27 cellular contexts compared by ENCODE assay signal in the genomic region with DNA sequence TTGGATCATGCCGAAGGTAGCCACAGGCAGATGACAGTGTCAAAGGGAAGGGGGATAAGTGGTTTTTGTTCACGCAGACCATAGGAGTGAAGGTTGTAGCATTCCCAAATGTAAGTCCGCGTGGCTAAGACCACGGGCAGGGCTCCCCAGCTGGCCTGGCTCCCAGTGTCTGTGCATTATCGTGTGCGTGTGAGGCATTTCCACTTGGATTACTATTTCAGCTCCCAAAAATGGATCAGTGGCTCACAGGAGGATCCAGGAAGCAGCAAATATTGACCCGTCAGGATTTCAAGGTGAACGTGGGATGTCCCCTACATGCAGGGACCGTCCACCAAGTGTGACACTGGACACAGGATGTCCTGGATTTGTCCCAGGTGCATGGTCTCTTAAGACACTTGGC. TPM values are rescaled to one million over a fixed set of nuclear protein-coding genes. Genes with fewer than 3 reads are reported as not detected.
DNase-seq lines count a peak whose midpoint lies in the region; ATAC-seq, FAIRE-seq and TF ChIP-seq lines count a peak whose summit lies in the region.
"Had no signal": no experiment of that assay in that cellular context is flagged by ENCODE, and none has a peak within 500 bp of the region (broad histone marks: within the 10 kb centered on the region; RNA-seq: fewer than 3 reads in every experiment).

No MANE protein-coding gene starts in this region.

- H2AFZ ChIP-seq in IMR-90 (replicated peaks; ENCODE audit: low read length, poor library complexity): no peak overlapping the region
- no peak overlapping the region for H2AFZ ChIP-seq in H1 (ENCODE audit: low read length)
- H2AFZ ChIP-seq in OCI-LY7 (ENCODE audit: low read length): no peak overlapping the region

- no peaks in the 10 kb centered on the region for H4K20me1 ChIP-seq in IMR-90 (ENCODE audit: insufficient read depth, low read length)
- H4K20me1 ChIP-seq in H1 (replicated peaks in 1 of 2; ENCODE audit: control insufficient read depth in 1 of 2, insufficient read depth in 2 of 2, low read length in 2 of 2): no peaks in the 10 kb centered on the region
- H4K20me1 ChIP-seq in OCI-LY7 (ENCODE audit: insufficient read depth, low read length): no peaks in the 10 kb centered on the region
- H4K20me1 ChIP-seq: BLaER1 had no signal

- in situ Hi-C loops in IMR-90 (cut with MboI; ENCODE audit: low sequenced_read_pairs): loop anchor here (5.0 to 25.0 kb wide), 2 partner anchors 178 to 688 kb away; a partner anchor contains a TSS

- CTCF ChIA-PET in IMR-90 (lab: Yijun Ruan, JAX): no interaction called here
- CTCF ChIA-PET in H1 (lab: Charles Lee; ENCODE audit: partially characterized antibody): interaction anchor here (0.6 to 2.0 kb wide), 7 partner anchors 9 to 343 kb away, joined by 3 to 4 read pairs (median 4); no protein-coding TSS in a partner anchor
- CTCF ChIA-PET in OCI-LY7 (lab: Charles Lee; ENCODE audit: unreplicated experiment): interaction anchor here (0.5 kb wide), 1 partner anchor 19 kb away, joined by 3 read pairs; no protein-coding TSS in a partner anchor
- CTCF ChIA-PET in activated naive CD4-positive, alpha-beta T cell treated with anti-CD3 and anti-CD28 coated beads for 36 hours (lab: Charles Lee): no interaction called here

- H3K27me3 Mint-ChIP-seq in activated naive CD4-positive, alpha-beta T cell treated with anti-CD3 and anti-CD28 coated beads for 36 hours (ENCODE audit: low read depth): peaks cover 13% of the 10 kb centered on the region

- no peak overlapping the region for H3K9ac ChIP-seq in IMR-90 (ENCODE audit: low read depth, low read length)
- H3K9ac ChIP-seq in H1 (replicated peaks in 1 of 4; ENCODE audit: extremely low read depth in 1 of 4, low read depth in 3 of 4, low read length in 3 of 4): no peak overlapping the region
- H3K9ac ChIP-seq: BLaER1 had no signal

- H3K27me3 ChIP-seq in IMR-90 (ENCODE audit: control insufficient read depth, insufficient read depth, low read length) (peaks cover 34% of the 10 kb centered on the region), H1 (replicated peaks in 1 of 4; ENCODE audit: control insufficient read depth in 3 of 4, extremely low read depth in 1 of 4, insufficient read depth in 3 of 4, low read length in 3 of 4) (peaks cover 10 to 53% (median 37%) of the 10 kb centered on the region in 4 experiments)
- H3K27me3 ChIP-seq: BE2C had no signal

- H2BK12ac ChIP-seq in H1 (ENCODE audit: low read depth, low read length): peak overlapping the region; percentile 39; the same call in 1 of the 2 replicates

- H2BK20ac ChIP-seq in IMR-90 (ENCODE audit: low read depth, low read length) (no peak overlapping the region), H1 (ENCODE audit: low read length) (no peak overlapping the region)

- H3K4me3 Mint-ChIP-seq in activated naive CD4-positive, alpha-beta T cell treated with anti-CD3 and anti-CD28 coated beads for 36 hours: no peak overlapping the region
- H3K4me3 Mint-ChIP-seq: CD14-positive monocyte; CD4-positive, alpha-beta memory T cell; CD8-positive, alpha-beta memory T cell had no signal

- H3K4me2 ChIP-seq in IMR-90 (ENCODE audit: low read depth, low read length) (no peak overlapping the region), H1 (ENCODE audit: insufficient read depth in 1 of 2, low read depth in 2 of 2, low read length in 2 of 2) (no peak overlapping the region), OCI-LY7 (ENCODE audit: low read length) (no peak overlapping the region)
- H3K4me2 ChIP-seq: BLaER1 had no signal

- no peaks in the 10 kb centered on the region for H3K4me1 ChIP-seq in IMR-90 (ENCODE audit: control insufficient read depth, insufficient read depth, low read length)
- H3K4me1 ChIP-seq in H1 (replicated peaks in 1 of 4; ENCODE audit: control insufficient read depth in 3 of 4, insufficient read depth in 4 of 4, low read length in 3 of 4): peaks cover 0 to 14% (median 7%) of the 10 kb centered on the region in 4 experiments; a peak in 4 of 7 replicates
- no peaks in the 10 kb centered on the region for H3K4me1 ChIP-seq in OCI-LY7 (ENCODE audit: insufficient read depth, low read length, poor library complexity, severe bottlenecking)
- H3K4me1 ChIP-seq: BE2C had no signal

- no peak overlapping the region for H4K8ac ChIP-seq in IMR-90 (ENCODE audit: low read depth in 2 of 2, low read length in 2 of 2)
- H4K8ac ChIP-seq in H1 (ENCODE audit: extremely low read depth, insufficient read depth, low read length): no peak overlapping the region

- H3K18ac ChIP-seq in IMR-90 (ENCODE audit: low read depth, low read length) (no peak overlapping the region), H1 (ENCODE audit: extremely low read depth, low read length) (no peak overlapping the region)

- POLR2A ChIA-PET in IMR-90 (lab: Charles Lee; ENCODE audit: unreplicated experiment) (no interaction called here), H1 (lab: Charles Lee; ENCODE audit: partially characterized antibody) (interaction anchor here (1.2 kb wide), 1 partner anchor 11 kb away, joined by 3 read pairs; a partner anchor contains a TSS), OCI-LY7 (lab: Charles Lee) (interaction anchor here (0.6 kb wide), 1 partner anchor 159 kb away, joined by 3 read pairs; no protein-coding TSS in a partner anchor)

- H4K91ac ChIP-seq in IMR-90 (ENCODE audit: insufficient read depth, low read depth, low read length): no peak overlapping the region
- no peak overlapping the region for H4K91ac ChIP-seq in H1 (replicated peaks; ENCODE audit: insufficient read length, low read length)

- no peak for DNase-seq in IMR-90
- no peak for DNase-seq in H1 (ENCODE audit: low read depth in 1 of 2, low spot score in 2 of 2)
- DNase-seq in OCI-LY7 (ENCODE audit: low spot score): no peak
- DNase-seq in activated naive CD4-positive, alpha-beta T cell treated with anti-CD3 and anti-CD28 coated beads for 36 hours: no peak
- DNase-seq: 8988T; ACHN; BE2C; C1 segment of cervical spinal cord; CD4-positive, alpha-beta memory T cell; CD4-positive, CD25-positive, alpha-beta regulatory T cell; CD8-positive, alpha-beta memory T cell; COR-L47; DMS 273 treated with DMSO at 0.1 percent for 48 hours; DMS153; DMS53; DMS79; DND-41; EL; GDM1 had no signal

- H3K79me1 ChIP-seq in IMR-90 (ENCODE audit: low read depth in 1 of 2, low read length in 2 of 2): no peaks in the 10 kb centered on the region
- no peaks in the 10 kb centered on the region for H3K79me1 ChIP-seq in H1 (ENCODE audit: low read depth, low read length)

- BruUV-seq in IMR-90 (replicated peaks; lab: Mats Ljungman, UMichigan): no TSS peak
- BruUV-seq in OCI-LY7 (replicated peaks; lab: Mats Ljungman, UMichigan): no TSS peak

- TF ChIP-seq EP300 in H1 (IDR thresholded peaks at IDR 0.05; ENCODE audit: borderline replicate concordance in 1 of 2, low read depth in 2 of 2, low read length in 2 of 2): no peak

- H2AK5ac ChIP-seq in IMR-90 (ENCODE audit: low read depth, low read length) (no peak overlapping the region), H1 (ENCODE audit: low read depth, low read length) (0 out of 2 replicates have a peak overlapping the region, but pooled peaks have one; percentile 49)

- H3K9me3 Mint-ChIP-seq in activated naive CD4-positive, alpha-beta T cell treated with anti-CD3 and anti-CD28 coated beads for 36 hours: peaks cover 6% of the 10 kb centered on the region
- H3K9me3 Mint-ChIP-seq: CD8-positive, alpha-beta memory T cell had no signal

- TF ChIP-seq RAD21 in IMR-90 (IDR thresholded peaks at IDR 0.05; ENCODE audit: low read length): no peak
- no peak for TF ChIP-seq RAD21 in H1 (IDR thresholded peaks at IDR 0.05 in 1 of 2, conservative IDR thresholded peaks at IDR 0.05 in 1 of 2; ENCODE audit: low read depth in 2 of 2, low read length in 2 of 2)

- H2BK120ac ChIP-seq in IMR-90 (ENCODE audit: low read depth, low read length) (no peak overlapping the region), H1 (replicated peaks; ENCODE audit: low read depth, low read length) (no peak overlapping the region)

- no peaks in the 10 kb centered on the region for H3K4me1 Mint-ChIP-seq in activated naive CD4-positive, alpha-beta T cell treated with anti-CD3 and anti-CD28 coated beads for 36 hours (ENCODE audit: low read depth)

- no peak overlapping the region for H3K56ac ChIP-seq in IMR-90 (ENCODE audit: extremely low read depth, insufficient read depth, low read length)
- H3K56ac ChIP-seq in H1 (replicated peaks; ENCODE audit: insufficient read length, low read depth, low read length): no peak overlapping the region

- H3K23me2 ChIP-seq in H1 (ENCODE audit: low read depth, low read length): no peaks in the 10 kb centered on the region; the same call in 1 of the 2 replicates

- H3K14ac ChIP-seq in IMR-90 (replicated peaks; ENCODE audit: low read depth, low read length): no peak overlapping the region
- no peak overlapping the region for H3K14ac ChIP-seq in H1 (ENCODE audit: insufficient read length)

- H2BK15ac ChIP-seq in IMR-90 (ENCODE audit: low read depth, low read length) (no peak overlapping the region), H1 (ENCODE audit: low read length) (no peak overlapping the region)

- TF ChIP-seq CTCF in IMR-90 (conservative IDR thresholded peaks at IDR 0.05; ENCODE audit: low read depth, low read length) (no peak), H1 (IDR thresholded peaks at IDR 0.05; ENCODE audit: control extremely low read depth in 1 of 3, insufficient read depth in 1 of 3, low read depth in 1 of 3, low read length in 3 of 3) (no peak), OCI-LY7 (conservative IDR thresholded peaks at IDR 0.05; ENCODE audit: low read length) (no peak)

- H3K27ac Mint-ChIP-seq in activated naive CD4-positive, alpha-beta T cell treated with anti-CD3 and anti-CD28 coated beads for 36 hours: no peak overlapping the region
- H3K27ac Mint-ChIP-seq: CD14-positive monocyte; CD8-positive, alpha-beta memory T cell had no signal

- peak overlapping the region; percentile 12 for H2AK9ac ChIP-seq in IMR-90 (replicated peaks; ENCODE audit: low read depth, low read length, poor library complexity)

- H3K4me3 ChIP-seq in IMR-90 (ENCODE audit: insufficient read depth, low read depth, low read length) (no peak overlapping the region), H1 (ENCODE audit: extremely low read depth in 1 of 4, insufficient read depth in 2 of 4, low read depth in 3 of 4, low read length in 4 of 4) (no peak overlapping the region), OCI-LY7 (ENCODE audit: low read depth, low read length, poor library complexity, severe bottlenecking) (no peak overlapping the region)
- H3K4me3 ChIP-seq: BLaER1, GM12878 had no signal

- dilution Hi-C loops in IMR-90 (cut with HindIII; ENCODE audit: low sequenced_read_pairs, unreplicated experiment): no loop called here

- H3K27ac ChIP-seq in IMR-90 (ENCODE audit: insufficient read depth, low read length): no peak overlapping the region
- H3K27ac ChIP-seq in H1 (ENCODE audit: low read depth, low read length): no peak overlapping the region
- H3K27ac ChIP-seq in OCI-LY7 (ENCODE audit: low read depth, low read length, poor library complexity, severe bottlenecking): no peak overlapping the region
- H3K27ac ChIP-seq: BLaER1 had no signal

- ATAC-seq in IMR-90 (ENCODE audit: low read depth) (no peak), GM18870 (IDR thresholded peaks at IDR 0.05; ENCODE audit: unreplicated experiment) (no peak)
- ATAC-seq: GM12878 had no signal

- peaks cover 12% of the 10 kb centered on the region for H3K9me3 ChIP-seq in IMR-90 (ENCODE audit: control insufficient read depth, insufficient read depth, low read length)
- peaks cover 0 to 2% of the 10 kb centered on the region in 2 experiments; a peak in 1 of 4 replicates for H3K9me3 ChIP-seq in H1 (ENCODE audit: insufficient read depth in 2 of 2, low read depth in 1 of 2, low read length in 1 of 2)
- no peaks in the 10 kb centered on the region for H3K9me3 ChIP-seq in OCI-LY7 (ENCODE audit: low read length)
- H3K9me3 ChIP-seq: BE2C had no signal

- no peaks in the 10 kb centered on the region for H3K9me1 ChIP-seq in IMR-90 (ENCODE audit: insufficient read depth, low read length)

- H4K5ac ChIP-seq in IMR-90 (ENCODE audit: low read depth, low read length) (no peak overlapping the region), H1 (ENCODE audit: insufficient read length, low read depth, low read length) (no peak overlapping the region)

- H3K79me2 ChIP-seq in H1 (ENCODE audit: control insufficient read depth in 1 of 2, insufficient read depth in 2 of 2, low read length in 2 of 2): no peaks in the 10 kb centered on the region
- H3K79me2 ChIP-seq in OCI-LY7 (ENCODE audit: insufficient read depth, low read depth, low read length): no peaks in the 10 kb centered on the region

- no peak for FAIRE-seq in H1 (lab: Jason Lieb, UNC)
- FAIRE-seq: A204.1, GM12878, GM12892, GM18507, GM19239 had no signal

- H3K36me3 ChIP-seq in IMR-90 (ENCODE audit: control insufficient read depth, insufficient read depth, low read length): peaks cover 4% of the 10 kb centered on the region; the same call in 1 of the 2 replicates
- H3K36me3 ChIP-seq in H1 (ENCODE audit: control insufficient read depth in 2 of 4, insufficient read depth in 4 of 4, low read length in 3 of 4): no peaks in the 10 kb centered on the region
- no peaks in the 10 kb centered on the region for H3K36me3 ChIP-seq in OCI-LY7 (ENCODE audit: insufficient read depth, low read length)
- H3K36me3 ChIP-seq: BE2C, BLaER1 had no signal

- no peak overlapping the region for H2BK5ac ChIP-seq in IMR-90 (ENCODE audit: low read depth, low read length, poor library complexity, severe bottlenecking)
- H2BK5ac ChIP-seq in H1 (ENCODE audit: low read depth, low read length): no peak overlapping the region

- TF ChIP-seq POLR2A in IMR-90 (IDR thresholded peaks at IDR 0.05; ENCODE audit: low read depth, low read length) (no peak), H1 (IDR thresholded peaks at IDR 0.05; ENCODE audit: control extremely low read depth in 1 of 2, low read depth in 2 of 2, low read length in 2 of 2) (no peak)

- H3K23ac ChIP-seq in IMR-90 (ENCODE audit: low read depth, low read length) (no peak overlapping the region), H1 (ENCODE audit: insufficient read length) (no peak overlapping the region)

- H3K4ac ChIP-seq in IMR-90 (ENCODE audit: low read depth, low read length) (no peak overlapping the region), H1 (replicated peaks; ENCODE audit: insufficient read length, low read depth, low read length) (no peak overlapping the region)

- intact Hi-C loops in IMR-90 (cut with micrococcal nuclease): no loop called here
- intact Hi-C loops in OCI-LY7 (cut with micrococcal nuclease; ENCODE audit: unreplicated experiment): no loop called here
- intact Hi-C loops in activated naive CD4-positive, alpha-beta T cell treated with anti-CD3 and anti-CD28 coated beads for 36 hours (cut with micrococcal nuclease): no loop called here

- 84% methylated on average over 4 of the region's 10 CpGs; no CpG with 5 or more reads in 1 of the 2 experiments for WGBS in IMR-90 (ENCODE audit: extremely low coverage in 2 of 2, insufficient read length in 1 of 2), 2 experiments
- WGBS in H1 (ENCODE audit: extremely low coverage in 1 of 2, insufficient coverage in 1 of 2, insufficient read length in 1 of 2, insufficient replicate concordance in 2 of 2, low coverage in 1 of 2, low lambda C conversion rate in 2 of 2, missing lambda C conversion rate in 1 of 2), 2 experiments: 96% methylated on average over 10 of the region's 10 CpGs; no CpG with 5 or more reads in 1 of the 2 experiments

- no peaks in the 10 kb centered on the region for H3K36me3 Mint-ChIP-seq in activated naive CD4-positive, alpha-beta T cell treated with anti-CD3 and anti-CD28 coated beads for 36 hours (ENCODE audit: low read depth)
- H3K36me3 Mint-ChIP-seq: CD14-positive monocyte had no signal

- no peaks in the 10 kb centered on the region for H3K9me2 ChIP-seq in OCI-LY7 (ENCODE audit: insufficient read depth, low read length)

RNA-seq across cellular contexts. Expression of a gene that starts 10.6 kb away (rescaled TPM):
- total RNA-seq in IMR-90 (2012; rRNA removed) (1.6 and 2.2 TPM in 2 replicates), OCI-LY7 (2022) (0.55 and 0.59 TPM in 2 replicates)
- polyA plus RNA-seq in IMR-90 (2012; rRNA removed) (3.0 and 3.7 TPM in 2 replicates), H1 (2011; rRNA removed) (14.1 and 21.8 TPM in 2 replicates)
- 3.6 and 6.4 TPM in 2 replicates for polyA plus RNA-seq in IMR-90 (2012; cell fraction: cytosol; rRNA removed)
- polyA plus RNA-seq in IMR-90 (2012; cell fraction: nucleus; rRNA removed; ENCODE audit: low replicate concordance): 5.3 and 8.9 TPM in 2 replicates
- total RNA-seq in H1 (2021; fragmentation: NEBNext Ultra II Directional; extraction: Animal tissue kit (Norgen Biotek cat#: 25700)): 12.8 and 16.2 TPM in 2 replicates
- 13.5 TPM for polyA plus RNA-seq in H1 (2011; cell fraction: cytosol; rRNA removed)
- 19.1 TPM for polyA plus RNA-seq in H1 (2011; cell fraction: nucleus; rRNA removed)
- polyA plus RNA-seq in H1 (2012, experiment 1 of 2): 5.5 to 12.0 TPM (median 10.3 TPM) in 4 replicates
- polyA plus RNA-seq in H1 (2012, experiment 2 of 2): 12.8 TPM
- polyA plus RNA-seq in H1 (2013, experiment 1 of 2): 12.8 TPM
- 10.8 TPM for polyA plus RNA-seq in H1 (2013, experiment 2 of 2)
- 1.7 and 2.9 TPM in 2 replicates for polyA minus RNA-seq in H1 (2011; rRNA and poly(A)+ RNA removed)
- polyA minus RNA-seq in H1 (2011; cell fraction: cytosol; rRNA and poly(A)+ RNA removed): 16.9 TPM
- polyA minus RNA-seq in H1 (2011; cell fraction: nucleus; rRNA and poly(A)+ RNA removed): 23.8 TPM
- total RNA-seq in OCI-LY7 (2014; rRNA removed; shearing (Covaris generic)): 0.13 TPM in 1 of 2 replicates, not detected in the other
- total RNA-seq in activated naive CD4-positive, alpha-beta T cell treated with anti-CD3 and anti-CD28 coated beads for 36 hours: under 1 TPM; 0.17 to 0.26 TPM

RNA-seq across cellular contexts. Expression of a gene that starts 54.3 kb away (rescaled TPM):
- total RNA-seq in IMR-90 (2012; rRNA removed) (3.8 and 4.4 TPM in 2 replicates), OCI-LY7 (2022) (0.34 and 0.50 TPM in 2 replicates)
- polyA plus RNA-seq in IMR-90 (2012; rRNA removed) (89.0 and 154 TPM in 2 replicates), H1 (2011; rRNA removed) (7.6 and 11.6 TPM in 2 replicates)
- 190 and 339 TPM in 2 replicates for polyA plus RNA-seq in IMR-90 (2012; cell fraction: cytosol; rRNA removed)
- 56.3 and 191 TPM in 2 replicates for polyA plus RNA-seq in IMR-90 (2012; cell fraction: nucleus; rRNA removed; ENCODE audit: low replicate concordance)
- 5.2 and 5.4 TPM in 2 replicates for total RNA-seq in H1 (2021; fragmentation: NEBNext Ultra II Directional; extraction: Animal tissue kit (Norgen Biotek cat#: 25700))
- polyA plus RNA-seq in H1 (2011; cell fraction: cytosol; rRNA removed): 5.3 TPM
- 8.3 TPM for polyA plus RNA-seq in H1 (2011; cell fraction: nucleus; rRNA removed)
- polyA plus RNA-seq in H1 (2012, experiment 1 of 2): 3.0 to 7.5 TPM (median 5.8 TPM) in 4 replicates
- 6.4 TPM for polyA plus RNA-seq in H1 (2012, experiment 2 of 2)
- polyA plus RNA-seq in H1 (2013, experiment 1 of 2): 15.6 TPM
- 14.7 TPM for polyA plus RNA-seq in H1 (2013, experiment 2 of 2)
- 0.24 TPM in 1 of 2 replicates, not detected in the other for polyA minus RNA-seq in H1 (2011; rRNA and poly(A)+ RNA removed)
- polyA minus RNA-seq in H1 (2011; cell fraction: cytosol; rRNA and poly(A)+ RNA removed): 3.5 TPM
- 13.2 TPM for polyA minus RNA-seq in H1 (2011; cell fraction: nucleus; rRNA and poly(A)+ RNA removed)
- total RNA-seq in OCI-LY7 (2014; rRNA removed; shearing (Covaris generic)): 0.16 and 1.0 TPM in 2 replicates
- 1 to 10 TPM; 2.8 to 3.6 TPM for total RNA-seq in activated naive CD4-positive, alpha-beta T cell treated with anti-CD3 and anti-CD28 coated beads for 36 hours

Comparison
In these comparisons a context has a peak if more than half of its experiments do, and no peak if none do; other contexts are left out.
1. CTCF ChIA-PET loops: an anchor here in H1 (0.6 to 2.0 kb wide) and OCI-LY7 (0.5 kb wide); none called in IMR-90 and activated naive CD4-positive, alpha-beta T cell treated with anti-CD3 and anti-CD28 coated beads for 36 hours.